29 cellular contexts compared by ENCODE assay signal in genomic region chr20:23966298-23966697, GRCh38. TPM values are rescaled to one million over a fixed set of nuclear protein-coding genes. Genes with fewer than 3 reads are reported as not detected.
"Had no signal": no experiment of that assay in that cellular context is flagged by ENCODE, and none has a peak within 500 bp of the region (broad histone marks: within the 10 kb centered on the region; RNA-seq: fewer than 3 reads in every experiment).

No MANE protein-coding gene starts in this region.

- H3K27me3 ChIP-seq: dorsolateral prefrontal cortex, esophagus squamous epithelium, gastrocnemius medialis, heart right ventricle, left lung had no signal

- H3K9me3 ChIP-seq: esophagus squamous epithelium, gastrocnemius medialis, lower lobe of right lung, mucosa of descending colon had no signal

- H3K4me3 Mint-ChIP-seq: mesothelial cell of epicardium had no signal

- H3K27ac ChIP-seq: coronary artery, dorsolateral prefrontal cortex, esophagus squamous epithelium, gastrocnemius medialis, left lung, lower lobe of right lung had no signal

- H3K4me1 Mint-ChIP-seq: mesothelial cell of epicardium had no signal

- H3K36me3 ChIP-seq: esophagus squamous epithelium, gastrocnemius medialis, heart right ventricle, left lung, lower lobe of right lung had no signal

- DNase-seq: dermis blood vessel endothelial cell; dorsolateral prefrontal cortex; effector CD4-positive, alpha-beta T cell; effector memory CD4-positive, alpha-beta T cell; esophagus squamous epithelium; foreskin fibroblast; foreskin melanocyte; gastrocnemius medialis; glutamatergic neuron; head of caudate nucleus; heart right ventricle; hippocampal formation; left cardiac atrium; left lung; lower lobe of right lung; mesenchymal stem cell; mucosa of descending colon had no signal

- H3K36me3 Mint-ChIP-seq: mesothelial cell of epicardium had no signal

- H3K4me3 ChIP-seq: coronary artery, dorsolateral prefrontal cortex, esophagus squamous epithelium, gastrocnemius medialis, heart right ventricle, left lung, lower lobe of right lung, mucosa of descending colon had no signal

- H3K27ac Mint-ChIP-seq: mesothelial cell of epicardium had no signal

- ATAC-seq: gastrocnemius medialis, left lung, lower lobe of right lung, mucosa of descending colon had no signal

- H3K4me1 ChIP-seq: esophagus squamous epithelium, gastrocnemius medialis, left lung, lower lobe of right lung had no signal

RNA-seq across cellular contexts. Expression of gene GGTLC1, which starts 22.3 kb away (rescaled TPM):
- total RNA-seq: cerebellum, dermis blood vessel endothelial cell, dorsolateral prefrontal cortex, endothelial cell of umbilical vein, epithelial cell of proximal tubule, esophagus squamous epithelium, gastrocnemius medialis, glomerular endothelial cell, heart right ventricle, kidney epithelial cell, left cardiac atrium, lower leg skin, lung microvascular endothelial cell, mesenteric fat pad, mesothelial cell of epicardium had no signal
- polyA plus RNA-seq: endothelial cell of umbilical vein, esophagus, heart right ventricle, keratinocyte had no signal
